1 cellular context compared by ENCODE assay signal in the genomic region with DNA sequence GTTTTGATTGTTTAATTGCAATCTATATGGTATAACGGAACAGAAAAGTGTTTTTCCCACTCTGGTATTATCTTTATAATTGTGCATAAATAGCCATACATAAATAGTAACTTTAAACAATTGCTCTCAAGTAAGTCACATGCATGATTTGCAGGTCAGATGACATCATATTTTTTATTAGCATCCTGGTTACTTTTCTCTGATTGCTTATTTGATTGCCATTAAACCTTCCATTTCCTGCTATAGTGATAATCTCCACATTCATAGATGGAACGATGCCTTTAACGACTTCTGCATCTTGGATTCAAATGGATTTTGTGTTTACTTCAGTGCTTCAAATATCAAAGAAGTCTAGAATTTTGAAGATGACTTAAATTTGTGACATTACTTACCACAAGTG.
A peak's percentile ranks its signal among the peaks of the same experiment; 100 is the strongest.
TF ChIP-seq lines count a peak whose summit lies in the region.

No MANE protein-coding gene starts in this region.

TF ChIP-seq in HEK293, 187 proteins besides CTCF, POLR2A, EP300 and RAD21 (continued from another document and continues in another):
- TF ChIP-seq ZNF148 (tag by site-specific recombination; IDR thresholded peaks at IDR 0.05; ENCODE audit: borderline replicate concordance): peak; percentile 18; the same call in 1 of the 2 replicates
- no peak for TF ChIP-seq YY2 (tag by site-specific recombination; IDR thresholded peaks at IDR 0.05)
- no peak for TF ChIP-seq ZNF350 (tag by site-specific recombination; IDR thresholded peaks at IDR 0.05)
- no peak for TF ChIP-seq ZNF521 (tag by site-specific recombination; IDR thresholded peaks at IDR 0.05)
- no peak for TF ChIP-seq ZNF335 (tag by site-specific recombination; conservative IDR thresholded peaks at IDR 0.05)
- TF ChIP-seq ZNF621 (tag by site-specific recombination; IDR thresholded peaks at IDR 0.05): no peak
- TF ChIP-seq, protein P1, sequence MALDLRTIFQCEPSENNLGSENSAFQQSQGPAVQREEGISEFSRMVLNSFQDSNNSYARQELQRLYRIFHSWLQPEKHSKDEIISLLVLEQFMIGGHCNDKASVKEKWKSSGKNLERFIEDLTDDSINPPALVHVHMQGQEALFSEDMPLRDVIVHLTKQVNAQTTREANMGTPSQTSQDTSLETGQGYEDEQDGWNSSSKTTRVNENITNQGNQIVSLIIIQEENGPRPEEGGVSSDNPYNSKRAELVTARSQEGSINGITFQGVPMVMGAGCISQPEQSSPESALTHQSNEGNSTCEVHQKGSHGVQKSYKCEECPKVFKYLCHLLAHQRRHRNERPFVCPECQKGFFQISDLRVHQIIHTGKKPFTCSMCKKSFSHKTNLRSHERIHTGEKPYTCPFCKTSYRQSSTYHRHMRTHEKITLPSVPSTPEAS (tag by site-specific recombination; IDR thresholded peaks at IDR 0.05): no peak
- 0 out of 2 replicates have a peak, but pooled peaks have one; percentile 55 for TF ChIP-seq ZNF660 (tag by site-specific recombination; IDR thresholded peaks at IDR 0.05)
- TF ChIP-seq ZBTB21 (tag by site-specific recombination; IDR thresholded peaks at IDR 0.05): peak; percentile 48; the same call in 1 of the 2 replicates
- TF ChIP-seq KLF10 (tag by site-specific recombination; IDR thresholded peaks at IDR 0.05): no peak
- TF ChIP-seq KLF17 (tag by site-specific recombination; IDR thresholded peaks at IDR 0.05): no peak
- TF ChIP-seq, protein P2, sequence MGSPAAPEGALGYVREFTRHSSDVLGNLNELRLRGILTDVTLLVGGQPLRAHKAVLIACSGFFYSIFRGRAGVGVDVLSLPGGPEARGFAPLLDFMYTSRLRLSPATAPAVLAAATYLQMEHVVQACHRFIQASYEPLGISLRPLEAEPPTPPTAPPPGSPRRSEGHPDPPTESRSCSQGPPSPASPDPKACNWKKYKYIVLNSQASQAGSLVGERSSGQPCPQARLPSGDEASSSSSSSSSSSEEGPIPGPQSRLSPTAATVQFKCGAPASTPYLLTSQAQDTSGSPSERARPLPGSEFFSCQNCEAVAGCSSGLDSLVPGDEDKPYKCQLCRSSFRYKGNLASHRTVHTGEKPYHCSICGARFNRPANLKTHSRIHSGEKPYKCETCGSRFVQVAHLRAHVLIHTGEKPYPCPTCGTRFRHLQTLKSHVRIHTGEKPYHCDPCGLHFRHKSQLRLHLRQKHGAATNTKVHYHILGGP (tag by site-specific recombination; IDR thresholded peaks at IDR 0.05): 0 out of 2 replicates have a peak, but pooled peaks have one; percentile 48
- no peak for TF ChIP-seq ZNF19 (tag by site-specific recombination; IDR thresholded peaks at IDR 0.05; ENCODE audit: low read depth)
- no peak for TF ChIP-seq ZNF571 (tag by site-specific recombination; IDR thresholded peaks at IDR 0.05)
- TF ChIP-seq ZBTB20 (tag by site-specific recombination; IDR thresholded peaks at IDR 0.05): no peak
- TF ChIP-seq ZNF558 (tag by site-specific recombination; IDR thresholded peaks at IDR 0.05): no peak
- no peak for TF ChIP-seq ZNF23 (tag by site-specific recombination; IDR thresholded peaks at IDR 0.05; ENCODE audit: borderline replicate concordance)
- no peak for TF ChIP-seq ZFP41 (tag by site-specific recombination; IDR thresholded peaks at IDR 0.05; ENCODE audit: borderline replicate concordance)
- TF ChIP-seq, protein P3, sequence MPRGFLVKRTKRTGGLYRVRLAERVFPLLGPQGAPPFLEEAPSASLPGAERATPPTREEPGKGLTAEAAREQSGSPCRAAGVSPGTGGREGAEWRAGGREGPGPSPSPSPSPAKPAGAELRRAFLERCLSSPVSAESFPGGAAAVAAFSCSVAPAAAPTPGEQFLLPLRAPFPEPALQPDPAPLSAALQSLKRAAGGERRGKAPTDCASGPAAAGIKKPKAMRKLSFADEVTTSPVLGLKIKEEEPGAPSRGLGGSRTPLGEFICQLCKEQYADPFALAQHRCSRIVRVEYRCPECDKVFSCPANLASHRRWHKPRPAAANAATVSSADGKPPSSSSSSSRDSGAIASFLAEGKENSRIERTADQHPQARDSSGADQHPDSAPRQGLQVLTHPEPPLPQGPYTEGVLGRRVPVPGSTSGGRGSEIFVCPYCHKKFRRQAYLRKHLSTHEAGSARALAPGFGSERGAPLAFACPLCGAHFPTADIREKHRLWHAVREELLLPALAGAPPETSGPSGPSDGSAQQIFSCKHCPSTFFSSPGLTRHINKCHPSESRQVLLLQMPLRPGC (tag by site-specific recombination; IDR thresholded peaks at IDR 0.05): peak; percentile 29; the same call in 1 of the 2 replicates
- peak; percentile 23; the same call in 1 of the 2 replicates for TF ChIP-seq ZXDB (tag by site-specific recombination; IDR thresholded peaks at IDR 0.05)
- no peak for TF ChIP-seq ZNF146 (tag by site-specific recombination; IDR thresholded peaks at IDR 0.05)
- TF ChIP-seq OSR2 (tag by site-specific recombination; IDR thresholded peaks at IDR 0.05): peak; percentile 59
- TF ChIP-seq ZNF664 (tag by site-specific recombination; IDR thresholded peaks at IDR 0.05): no peak
- 0 out of 2 replicates have a peak, but pooled peaks have one; percentile 14 for TF ChIP-seq ZEB2 (tag by site-specific recombination; IDR thresholded peaks at IDR 0.05)
- TF ChIP-seq, protein P4, sequence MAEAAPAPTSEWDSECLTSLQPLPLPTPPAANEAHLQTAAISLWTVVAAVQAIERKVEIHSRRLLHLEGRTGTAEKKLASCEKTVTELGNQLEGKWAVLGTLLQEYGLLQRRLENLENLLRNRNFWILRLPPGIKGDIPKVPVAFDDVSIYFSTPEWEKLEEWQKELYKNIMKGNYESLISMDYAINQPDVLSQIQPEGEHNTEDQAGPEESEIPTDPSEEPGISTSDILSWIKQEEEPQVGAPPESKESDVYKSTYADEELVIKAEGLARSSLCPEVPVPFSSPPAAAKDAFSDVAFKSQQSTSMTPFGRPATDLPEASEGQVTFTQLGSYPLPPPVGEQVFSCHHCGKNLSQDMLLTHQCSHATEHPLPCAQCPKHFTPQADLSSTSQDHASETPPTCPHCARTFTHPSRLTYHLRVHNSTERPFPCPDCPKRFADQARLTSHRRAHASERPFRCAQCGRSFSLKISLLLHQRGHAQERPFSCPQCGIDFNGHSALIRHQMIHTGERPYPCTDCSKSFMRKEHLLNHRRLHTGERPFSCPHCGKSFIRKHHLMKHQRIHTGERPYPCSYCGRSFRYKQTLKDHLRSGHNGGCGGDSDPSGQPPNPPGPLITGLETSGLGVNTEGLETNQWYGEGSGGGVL (tag by site-specific recombination; IDR thresholded peaks at IDR 0.05): no peak
- TF ChIP-seq, protein P5, sequence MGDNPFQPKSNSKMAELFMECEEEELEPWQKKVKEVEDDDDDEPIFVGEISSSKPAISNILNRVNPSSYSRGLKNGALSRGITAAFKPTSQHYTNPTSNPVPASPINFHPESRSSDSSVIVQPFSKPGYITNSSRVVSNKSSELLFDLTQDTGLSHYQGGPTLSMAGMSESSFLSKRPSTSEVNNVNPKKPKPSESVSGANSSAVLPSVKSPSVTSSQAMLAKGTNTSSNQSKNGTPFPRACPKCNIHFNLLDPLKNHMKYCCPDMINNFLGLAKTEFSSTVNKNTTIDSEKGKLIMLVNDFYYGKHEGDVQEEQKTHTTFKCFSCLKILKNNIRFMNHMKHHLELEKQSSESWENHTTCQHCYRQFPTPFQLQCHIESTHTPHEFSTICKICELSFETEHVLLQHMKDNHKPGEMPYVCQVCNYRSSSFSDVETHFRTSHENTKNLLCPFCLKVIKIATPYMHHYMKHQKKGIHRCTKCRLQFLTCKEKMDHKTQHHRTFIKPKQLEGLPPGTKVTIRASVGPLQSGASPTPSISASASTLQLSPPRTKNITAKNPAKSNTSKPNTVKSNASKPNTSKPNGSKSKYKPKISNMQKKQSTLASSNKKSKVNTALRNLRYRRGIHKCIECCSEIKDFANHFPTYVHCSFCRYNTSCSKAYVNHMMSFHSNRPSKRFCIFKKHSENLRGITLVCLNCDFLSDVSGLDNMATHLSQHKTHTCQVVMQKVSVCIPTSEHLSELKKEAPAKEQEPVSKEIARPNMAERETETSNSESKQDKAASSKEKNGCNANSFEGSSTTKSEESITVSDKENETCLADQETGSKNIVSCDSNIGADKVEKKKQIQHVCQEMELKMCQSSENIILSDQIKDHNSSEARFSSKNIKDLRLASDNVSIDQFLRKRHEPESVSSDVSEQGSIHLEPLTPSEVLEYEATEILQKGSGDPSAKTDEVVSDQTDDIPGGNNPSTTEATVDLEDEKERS (tag by site-specific recombination; IDR thresholded peaks at IDR 0.05): no peak
- TF ChIP-seq SP2 (tag by site-specific recombination; IDR thresholded peaks at IDR 0.05): no peak
- no peak for TF ChIP-seq ZNF645 (tag by site-specific recombination; IDR thresholded peaks at IDR 0.05)
- no peak for TF ChIP-seq MZF1 (tag by site-specific recombination; IDR thresholded peaks at IDR 0.05; ENCODE audit: borderline replicate concordance)
- no peak for TF ChIP-seq HOXD13 (CRISPR knock-in tag; IDR thresholded peaks at IDR 0.05; ENCODE audit: borderline replicate concordance)
- TF ChIP-seq ZNF292 (tag by site-specific recombination; IDR thresholded peaks at IDR 0.05; ENCODE audit: borderline replicate concordance, low read depth): no peak
- TF ChIP-seq PRDM4 (tag by site-specific recombination; IDR thresholded peaks at IDR 0.05): no peak
- TF ChIP-seq ZNF555 (tag by site-specific recombination; conservative IDR thresholded peaks at IDR 0.05): no peak
- TF ChIP-seq BCL11A (tag by site-specific recombination; IDR thresholded peaks at IDR 0.05; ENCODE audit: low read depth): peak; percentile 52; the same call in 1 of the 2 replicates
- no peak for TF ChIP-seq ZNF654 (tag by site-specific recombination; IDR thresholded peaks at IDR 0.05; ENCODE audit: low read depth)
- TF ChIP-seq RBAK (tag by site-specific recombination; IDR thresholded peaks at IDR 0.05): no peak
- TF ChIP-seq ZNF514 (tag by site-specific recombination; IDR thresholded peaks at IDR 0.05): no peak
- TF ChIP-seq OVOL3 (tag by site-specific recombination; IDR thresholded peaks at IDR 0.05): no peak
- no peak for TF ChIP-seq ZNF792 (tag by site-specific recombination; IDR thresholded peaks at IDR 0.05)
- TF ChIP-seq ZNF596 (tag by site-specific recombination; IDR thresholded peaks at IDR 0.05): no peak
- no peak for TF ChIP-seq ZNF169 (tag by site-specific recombination; IDR thresholded peaks at IDR 0.05)
- TF ChIP-seq ZNF202 (tag by site-specific recombination; IDR thresholded peaks at IDR 0.05; ENCODE audit: borderline replicate concordance): no peak
- no peak for TF ChIP-seq ZNF138 (tag by site-specific recombination; IDR thresholded peaks at IDR 0.05; ENCODE audit: borderline replicate concordance)
- TF ChIP-seq, protein P6, sequence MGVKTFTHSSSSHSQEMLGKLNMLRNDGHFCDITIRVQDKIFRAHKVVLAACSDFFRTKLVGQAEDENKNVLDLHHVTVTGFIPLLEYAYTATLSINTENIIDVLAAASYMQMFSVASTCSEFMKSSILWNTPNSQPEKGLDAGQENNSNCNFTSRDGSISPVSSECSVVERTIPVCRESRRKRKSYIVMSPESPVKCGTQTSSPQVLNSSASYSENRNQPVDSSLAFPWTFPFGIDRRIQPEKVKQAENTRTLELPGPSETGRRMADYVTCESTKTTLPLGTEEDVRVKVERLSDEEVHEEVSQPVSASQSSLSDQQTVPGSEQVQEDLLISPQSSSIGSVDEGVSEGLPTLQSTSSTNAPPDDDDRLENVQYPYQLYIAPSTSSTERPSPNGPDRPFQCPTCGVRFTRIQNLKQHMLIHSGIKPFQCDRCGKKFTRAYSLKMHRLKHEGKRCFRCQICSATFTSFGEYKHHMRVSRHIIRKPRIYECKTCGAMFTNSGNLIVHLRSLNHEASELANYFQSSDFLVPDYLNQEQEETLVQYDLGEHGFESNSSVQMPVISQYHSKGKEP (tag by site-specific recombination; IDR thresholded peaks at IDR 0.05): peak; percentile 41; the same call in 1 of the 2 replicates
